ENCODE assay signal across 25 cellular contexts in the genomic region with DNA sequence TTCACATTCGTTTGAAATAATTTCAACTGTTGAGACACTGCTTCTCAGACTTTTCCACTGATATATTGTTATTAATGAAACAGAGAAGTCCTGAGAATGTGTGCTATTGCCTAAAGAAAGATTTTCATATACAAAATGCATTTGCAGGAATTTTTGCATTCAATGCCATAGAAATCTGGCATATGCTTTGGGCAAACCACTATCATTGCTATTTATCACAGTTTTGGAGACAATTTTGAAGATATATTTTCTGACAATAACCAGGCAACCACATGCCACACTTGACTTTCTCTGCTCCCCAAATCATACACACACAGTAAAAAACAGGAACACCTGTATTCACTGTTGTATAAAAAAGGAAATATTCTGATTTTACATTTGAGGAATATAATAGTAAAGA.
"Had no signal": no experiment of that assay in that cellular context is flagged by ENCODE, and none has a peak within 500 bp of the region (broad histone marks: within the 10 kb centered on the region; RNA-seq: fewer than 3 reads in every experiment).

No MANE protein-coding gene starts in this region.

- H3K27ac Mint-ChIP-seq: dendritic cell treated with granulocyte-macrophage colony-stimulating factor and Interleukin-4, amounts not matched to agents 40 ng/mL and 50 ng/mL, for 4 days; effector memory CD8-positive, alpha-beta T cell; endodermal cell had no signal

- H3K27me3 ChIP-seq: colonic mucosa, esophagus muscularis mucosa, esophagus squamous epithelium, foreskin keratinocyte, gastrocnemius medialis, gastroesophageal sphincter, heart left ventricle, heart right ventricle had no signal

- ATAC-seq: effector memory CD8-positive, alpha-beta T cell; esophagus mucosa; foreskin keratinocyte; gastrocnemius medialis; gastroesophageal sphincter; heart left ventricle; heart right ventricle had no signal

- H3K4me1 ChIP-seq: colonic mucosa, esophagus muscularis mucosa, esophagus squamous epithelium, foreskin keratinocyte, gastrocnemius medialis, gastroesophageal sphincter, heart left ventricle, heart right ventricle had no signal

- H3K4me3 Mint-ChIP-seq: dendritic cell treated with granulocyte-macrophage colony-stimulating factor and Interleukin-4, amounts not matched to agents 40 ng/mL and 50 ng/mL, for 4 days; effector memory CD8-positive, alpha-beta T cell; endodermal cell had no signal

- H3K27me3 Mint-ChIP-seq: dendritic cell treated with granulocyte-macrophage colony-stimulating factor and Interleukin-4, amounts not matched to agents 40 ng/mL and 50 ng/mL, for 4 days; effector memory CD8-positive, alpha-beta T cell had no signal

- H3K9me3 ChIP-seq: colonic mucosa, esophagus muscularis mucosa, esophagus squamous epithelium, gastrocnemius medialis, gastroesophageal sphincter, heart left ventricle, heart right ventricle had no signal

- H3K4me3 ChIP-seq: colonic mucosa, coronary artery, dorsolateral prefrontal cortex, esophagus muscularis mucosa, esophagus squamous epithelium, gastrocnemius medialis, gastroesophageal sphincter, heart left ventricle, heart right ventricle had no signal

- H3K36me3 ChIP-seq: colonic mucosa, esophagus muscularis mucosa, esophagus squamous epithelium, gastrocnemius medialis, gastroesophageal sphincter, heart left ventricle, heart right ventricle had no signal

- H3K9me3 Mint-ChIP-seq: dendritic cell treated with granulocyte-macrophage colony-stimulating factor and Interleukin-4, amounts not matched to agents 40 ng/mL and 50 ng/mL, for 4 days; endodermal cell had no signal

- H3K27ac ChIP-seq: colonic mucosa, coronary artery, dorsolateral prefrontal cortex, epithelial cell of prostate, esophagus muscularis mucosa, esophagus squamous epithelium, foreskin keratinocyte, gastrocnemius medialis, gastroesophageal sphincter, heart left ventricle, heart right ventricle had no signal

- DNase-seq: colonic mucosa; cortex of kidney; dermis blood vessel endothelial cell; dorsolateral prefrontal cortex; effector CD4-positive, alpha-beta T cell; effector CD8-positive, alpha-beta T cell; effector memory CD4-positive, alpha-beta T cell; effector memory CD8-positive, alpha-beta T cell; endodermal cell; erythroblast; esophagus squamous epithelium; foreskin fibroblast; foreskin keratinocyte; foreskin melanocyte; gastrocnemius medialis; glutamatergic neuron; head of caudate nucleus; heart left ventricle; heart right ventricle had no signal
